Comparison of ENCODE assay signal across 1 cellular context in genomic region chr1:26275580-26276431, GRCh38.
TF ChIP-seq lines count a peak whose summit lies in the region.

No MANE protein-coding gene starts in this region.

TF ChIP-seq in K562, 482 proteins besides CTCF, POLR2A, EP300 and RAD21 (continued from another document and continues in another):
- TF ChIP-seq ZNF146 (CRISPR knock-in tag; IDR thresholded peaks at IDR 0.05; ENCODE audit: unreplicated experiment): no peak
- TF ChIP-seq CGGBP1 (CRISPR knock-in tag; IDR thresholded peaks at IDR 0.05): no peak
- no peak; the same call in 1 of the 2 replicates for TF ChIP-seq THRAP3 (IDR thresholded peaks at IDR 0.05; ENCODE audit: borderline replicate concordance)
- TF ChIP-seq BRD4 (IDR thresholded peaks at IDR 0.05): no peak
- TF ChIP-seq NFYB (IDR thresholded peaks at IDR 0.05; ENCODE audit: extremely low read depth, insufficient read length): no peak
- 0 out of 2 replicates have a peak, but pooled peaks have one; percentile 39 for TF ChIP-seq ARID2 (IDR thresholded peaks at IDR 0.05)
- peak; percentile 68 for TF ChIP-seq ZFP36 (IDR thresholded peaks at IDR 0.05; ENCODE audit: low read depth, low read length, partially characterized antibody)
- TF ChIP-seq EGR1 (conservative IDR thresholded peaks at IDR 0.05): peak; percentile 95
- TF ChIP-seq CTCFL (IDR thresholded peaks at IDR 0.05; ENCODE audit: borderline replicate concordance, insufficient read depth, low read depth, low read length, poor library complexity, severe bottlenecking): no peak
- peak; percentile 64 for TF ChIP-seq PKNOX1 (IDR thresholded peaks at IDR 0.05)
- TF ChIP-seq KAT7 (CRISPR knock-in tag; IDR thresholded peaks at IDR 0.05; ENCODE audit: borderline replicate concordance): no peak
- peak; percentile 89 for TF ChIP-seq MYC (IDR thresholded peaks at IDR 0.05; ENCODE audit: low read depth, low read length)
- TF ChIP-seq MYC (CRISPR knock-in tag; IDR thresholded peaks at IDR 0.05; ENCODE audit: borderline replicate concordance, low read depth): no peak
- no peak for TF ChIP-seq SREBF1 (IDR thresholded peaks at IDR 0.05; ENCODE audit: borderline replicate concordance, low read depth, low read length)
- no peak for TF ChIP-seq ZNF407 (IDR thresholded peaks at IDR 0.05; ENCODE audit: low read depth)
- TF ChIP-seq SETDB1 (IDR thresholded peaks at IDR 0.05; ENCODE audit: low read length): no peak
- TF ChIP-seq SP2 (IDR thresholded peaks at IDR 0.05; ENCODE audit: extremely low read depth, low read depth, low read length, poor library complexity, severe bottlenecking): no peak
- TF ChIP-seq CBX8 (IDR thresholded peaks at IDR 0.05; ENCODE audit: borderline replicate concordance, extremely low read depth, low read depth, low read length, poor library complexity, severe bottlenecking): no peak
- TF ChIP-seq ZNF239 (CRISPR knock-in tag; IDR thresholded peaks at IDR 0.05): no peak
- TF ChIP-seq ILF3 (IDR thresholded peaks at IDR 0.05; ENCODE audit: borderline replicate concordance): no peak
- no peak for TF ChIP-seq ZNF354B (CRISPR knock-in tag; IDR thresholded peaks at IDR 0.05)
- TF ChIP-seq ATF7 (IDR thresholded peaks at IDR 0.05): no peak
- no peak for TF ChIP-seq ZNF780A (CRISPR knock-in tag; IDR thresholded peaks at IDR 0.05)
- TF ChIP-seq TCF3 (CRISPR knock-in tag; IDR thresholded peaks at IDR 0.05): no peak; the same call in 1 of the 2 replicates
- TF ChIP-seq COPS2 (conservative IDR thresholded peaks at IDR 0.05): no peak
- TF ChIP-seq GATAD2A (IDR thresholded peaks at IDR 0.05): no peak
- no peak; the same call in 1 of the 2 replicates for TF ChIP-seq ZNF551 (CRISPR knock-in tag; IDR thresholded peaks at IDR 0.05)
- no peak for TF ChIP-seq YY1 (IDR thresholded peaks at IDR 0.05; ENCODE audit: borderline replicate concordance in 1 of 3, control insufficient read depth in 1 of 3, extremely low read depth in 1 of 3, insufficient read depth in 3 of 3, insufficient read length in 1 of 3, insufficient replicate concordance in 2 of 3, low read depth in 1 of 3, low read length in 2 of 3)
- TF ChIP-seq CBX2 (IDR thresholded peaks at IDR 0.05; ENCODE audit: insufficient read depth, low read length, poor library complexity, severe bottlenecking): no peak
- TF ChIP-seq FIP1L1 (IDR thresholded peaks at IDR 0.05; ENCODE audit: low read depth, low read length, poor library complexity, severe bottlenecking): no peak
- no peak for TF ChIP-seq ZNF324 (CRISPR knock-in tag; IDR thresholded peaks at IDR 0.05)
- TF ChIP-seq E2F3 (CRISPR knock-in tag; IDR thresholded peaks at IDR 0.05): no peak
- TF ChIP-seq RBBP5 (IDR thresholded peaks at IDR 0.05; ENCODE audit: borderline replicate concordance, insufficient read depth, low read length, poor library complexity, severe bottlenecking): no peak
- TF ChIP-seq CSDE1 (IDR thresholded peaks at IDR 0.05): no peak
- no peak for TF ChIP-seq TFAM (CRISPR knock-in tag; conservative IDR thresholded peaks at IDR 0.05)
- TF ChIP-seq FOXO4 (CRISPR knock-in tag; IDR thresholded peaks at IDR 0.05): no peak
- peak; percentile 83 for TF ChIP-seq ARID1B (IDR thresholded peaks at IDR 0.05)
- no peak for TF ChIP-seq ZNF561 (CRISPR knock-in tag; conservative IDR thresholded peaks at IDR 0.05)
- TF ChIP-seq TCFL5 (CRISPR knock-in tag; conservative IDR thresholded peaks at IDR 0.05): no peak
- no peak for TF ChIP-seq NELFE (IDR thresholded peaks at IDR 0.05; ENCODE audit: insufficient read depth, insufficient read length)
- no peak for TF ChIP-seq RBFOX2 (IDR thresholded peaks at IDR 0.05; ENCODE audit: low read depth, low read length)
- TF ChIP-seq RCOR1 (IDR thresholded peaks at IDR 0.05; ENCODE audit: borderline replicate concordance in 1 of 2, low read depth in 2 of 2, low read length in 2 of 2): peak in 1 of 2 experiments; percentile 64; a peak in 2 of 4 replicates
- TF ChIP-seq FOS (IDR thresholded peaks at IDR 0.05; ENCODE audit: extremely low read depth, insufficient read length): no peak
- TF ChIP-seq JUN (IDR thresholded peaks at IDR 0.05; ENCODE audit: borderline replicate concordance, low read depth, low read length): peak; percentile 62
- no peak for TF ChIP-seq JUN (CRISPR knock-in tag; IDR thresholded peaks at IDR 0.05; ENCODE audit: borderline replicate concordance)
- TF ChIP-seq GMEB1 (CRISPR knock-in tag; IDR thresholded peaks at IDR 0.05): no peak
- TF ChIP-seq BCOR (IDR thresholded peaks at IDR 0.05): no peak
- no peak for TF ChIP-seq HOXB6 (CRISPR knock-in tag; IDR thresholded peaks at IDR 0.05; ENCODE audit: borderline replicate concordance)
- TF ChIP-seq ZC3H11A (IDR thresholded peaks at IDR 0.05; ENCODE audit: low read depth, low read length): no peak
- TF ChIP-seq IRF2 (CRISPR knock-in tag; IDR thresholded peaks at IDR 0.05): no peak
- no peak; the same call in 1 of the 2 replicates for TF ChIP-seq MXI1 (IDR thresholded peaks at IDR 0.05; ENCODE audit: low read depth, low read length)
- TF ChIP-seq BRF1 (IDR thresholded peaks at IDR 0.05; ENCODE audit: borderline replicate concordance, extremely low read depth, insufficient read length): no peak
- peak; percentile 93 for TF ChIP-seq SMC3 (conservative IDR thresholded peaks at IDR 0.05; ENCODE audit: insufficient read depth, low read depth, low read length)
- no peak for TF ChIP-seq PATZ1 (CRISPR knock-in tag; IDR thresholded peaks at IDR 0.05; ENCODE audit: borderline replicate concordance)
- no peak for TF ChIP-seq TAF9B (IDR thresholded peaks at IDR 0.05; ENCODE audit: partially characterized antibody)
- TF ChIP-seq ZZZ3 (IDR thresholded peaks at IDR 0.05): no peak
- no peak for TF ChIP-seq NCOA6 (IDR thresholded peaks at IDR 0.05)
- TF ChIP-seq ZNF785 (CRISPR knock-in tag; IDR thresholded peaks at IDR 0.05): no peak
- TF ChIP-seq NONO (IDR thresholded peaks at IDR 0.05; ENCODE audit: low read depth in 2 of 2, low read length in 1 of 2): peak in 1 of 2 experiments; percentile 52; a peak in 1 of 4 replicates
